ENCODE assay signal across 18 cellular contexts in the genomic region with DNA sequence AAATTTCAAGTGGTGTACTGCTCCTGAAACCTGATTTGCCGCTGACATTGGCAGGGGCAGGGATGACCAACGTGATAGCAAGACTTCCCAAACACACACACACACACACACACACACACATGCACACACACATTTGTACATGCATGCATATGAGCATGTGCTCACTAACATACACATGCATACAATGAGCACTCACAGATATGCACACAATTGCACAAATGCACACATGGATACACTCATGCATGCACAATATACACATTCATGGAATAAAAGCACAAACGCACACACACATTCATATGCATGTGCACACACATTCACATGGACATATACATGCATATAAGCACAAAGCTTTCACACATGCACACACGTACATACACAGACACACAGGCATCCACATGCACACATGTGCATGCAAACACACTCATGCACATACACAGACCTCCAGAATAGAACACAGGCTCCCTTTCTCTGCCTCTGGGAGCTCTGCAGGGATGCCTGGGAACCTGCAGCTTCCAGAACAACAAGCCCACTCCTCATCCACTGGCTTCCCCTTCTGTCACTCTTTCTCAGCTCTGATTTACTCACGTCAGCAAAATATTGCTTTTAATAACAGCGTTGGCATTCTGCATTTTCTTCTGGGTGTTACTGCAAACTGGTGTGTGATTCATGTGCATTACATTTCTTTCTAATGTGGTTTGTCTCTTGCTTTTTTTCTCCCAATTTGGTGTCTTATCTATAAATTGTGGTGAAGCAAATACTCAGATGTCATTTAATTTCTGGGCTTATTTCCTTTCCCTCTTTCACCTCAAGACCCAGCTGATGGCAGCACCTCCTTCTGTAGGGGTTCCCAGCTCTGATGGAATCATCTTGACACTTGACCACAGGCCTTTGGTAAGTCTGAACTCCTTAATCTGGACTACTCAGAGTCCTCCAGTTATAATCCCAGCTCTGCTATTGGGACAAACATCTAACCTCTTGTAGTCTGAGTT.
DNase-seq lines count a peak whose midpoint lies in the region; ATAC-seq, FAIRE-seq and TF ChIP-seq lines count a peak whose summit lies in the region.
"Had no signal": no experiment of that assay in that cellular context is flagged by ENCODE, and none has a peak within 500 bp of the region (broad histone marks: within the 10 kb centered on the region; RNA-seq: fewer than 3 reads in every experiment).

No MANE protein-coding gene starts in this region.

- FAIRE-seq in astrocyte (lab: Jason Lieb, UNC) = no peak

- H3K9me3 Mint-ChIP-seq in activated CD8-positive, alpha-beta T cell treated with anti-CD3 and anti-CD28 coated beads, Interleukin-2, amount 10 ng/mL, durations not matched to agents 7 days and 5 days (ENCODE audit: insufficient read depth) = peaks cover 4% of the 10 kb centered on the region
- no peaks in the 10 kb centered on the region for H3K9me3 Mint-ChIP-seq in activated CD8-positive, alpha-beta T cell treated with anti-CD3 and anti-CD28 coated beads for 36 hours
- H3K9me3 Mint-ChIP-seq in astrocyte (ENCODE audit: unreplicated experiment) = peaks cover 19% of the 10 kb centered on the region
- no peaks in the 10 kb centered on the region for H3K9me3 Mint-ChIP-seq in natural killer cell

- no peak overlapping the region for H3K9ac ChIP-seq in astrocyte (ENCODE audit: low read length)
- H3K9ac ChIP-seq: GM23248 had no signal

- peak; percentile 22 for DNase-seq in activated CD8-positive, alpha-beta T cell treated with anti-CD3 and anti-CD28 coated beads, Interleukin-2, amount 10 ng/mL, durations not matched to agents 7 days and 5 days
- no peak for DNase-seq in activated CD8-positive, alpha-beta T cell treated with anti-CD3 and anti-CD28 coated beads for 36 hours
- DNase-seq in Jurkat, Clone E6-1 (ENCODE audit: low read depth, low spot score) = peak; percentile 56
- DNase-seq in astrocyte (ENCODE audit: low read depth) (peak; percentile 41), natural killer cell (no peak), NCI-H2171 treated with DMSO at 0.1 percent for 48 hours (lab: John Stamatoyannopoulos, UW) (no peak)
- DNase-seq in NK-92 treated with Interleukin-12 subunit alpha and Interleukin-12 subunit beta, amount 100 ng/mL, for 24 hours (lab: John Stamatoyannopoulos, UW) = no peak
- DNase-seq: DMS79 treated with DMSO at 0.1 percent for 48 hours, GDM1, NCI-H146, NCI-H2081 treated with DMSO at 0.1 percent for 48 hours, NCI-H2227 treated with DMSO at 0.1 percent for 48 hours, NCI-H526, T-helper 1 cell had no signal

- no peak for TF ChIP-seq CTCF in activated CD8-positive, alpha-beta T cell treated with anti-CD3 and anti-CD28 coated beads for 36 hours (IDR thresholded peaks at IDR 0.05)
- no peak for TF ChIP-seq CTCF in astrocyte (IDR thresholded peaks at IDR 0.05; ENCODE audit: insufficient read depth, low read depth, low read length)
- TF ChIP-seq CTCF in natural killer cell (IDR thresholded peaks at IDR 0.05) = no peak

- no peaks in the 10 kb centered on the region for H3K36me3 ChIP-seq in astrocyte (ENCODE audit: insufficient read depth, low read length)

- H3K79me2 ChIP-seq in astrocyte (ENCODE audit: insufficient read depth, low read length) = no peaks in the 10 kb centered on the region

- H3K27me3 ChIP-seq in astrocyte (ENCODE audit: insufficient read depth, low read length) = no peaks in the 10 kb centered on the region

- H3K9me3 ChIP-seq in astrocyte (ENCODE audit: insufficient read depth, low read depth, low read length) = peaks cover 4% of the 10 kb centered on the region

- H4K20me1 ChIP-seq in astrocyte (ENCODE audit: insufficient read depth, low read length) = no peaks in the 10 kb centered on the region

- H3K4me1 Mint-ChIP-seq in activated CD8-positive, alpha-beta T cell treated with anti-CD3 and anti-CD28 coated beads, Interleukin-2, amount 10 ng/mL, durations not matched to agents 7 days and 5 days (ENCODE audit: low read depth) = peaks cover 17% of the 10 kb centered on the region
- H3K4me1 Mint-ChIP-seq in activated CD8-positive, alpha-beta T cell treated with anti-CD3 and anti-CD28 coated beads for 36 hours (ENCODE audit: low read depth) = peaks cover 13% of the 10 kb centered on the region
- H3K4me1 Mint-ChIP-seq in astrocyte (ENCODE audit: low read depth, unreplicated experiment) (no peaks in the 10 kb centered on the region), natural killer cell (peaks cover 35 to 42% of the 10 kb centered on the region in 2 donors)
- H3K4me1 Mint-ChIP-seq: CD14-positive monocyte had no signal

- peak; percentile 42 for ATAC-seq in activated CD8-positive, alpha-beta T cell treated with anti-CD3 and anti-CD28 coated beads, Interleukin-2, amount 10 ng/mL, durations not matched to agents 7 days and 5 days
- ATAC-seq in activated CD8-positive, alpha-beta T cell treated with anti-CD3 and anti-CD28 coated beads for 36 hours = no peak
- ATAC-seq in natural killer cell (peak in 2 of 3 donors; percentile 35 to 50), HG03439 (IDR thresholded peaks at IDR 0.05; ENCODE audit: unreplicated experiment) (no peak)

- H2AFZ ChIP-seq in astrocyte (ENCODE audit: low read depth, low read length) = no peak overlapping the region
- H2AFZ ChIP-seq: GM23248 had no signal

- H3K27ac Mint-ChIP-seq in activated CD8-positive, alpha-beta T cell treated with anti-CD3 and anti-CD28 coated beads, Interleukin-2, amount 10 ng/mL, durations not matched to agents 7 days and 5 days = no peak overlapping the region
- no peak overlapping the region for H3K27ac Mint-ChIP-seq in activated CD8-positive, alpha-beta T cell treated with anti-CD3 and anti-CD28 coated beads for 36 hours
- H3K27ac Mint-ChIP-seq in astrocyte (ENCODE audit: unreplicated experiment) = no peak overlapping the region
- peak overlapping the region; percentile 29 to 35 for H3K27ac Mint-ChIP-seq in natural killer cell
- H3K27ac Mint-ChIP-seq: CD14-positive monocyte had no signal

- no peak overlapping the region for H3K27ac ChIP-seq in astrocyte (ENCODE audit: low read depth, low read length)
- H3K27ac ChIP-seq: 22Rv1, GM23248 had no signal

- no peaks in the 10 kb centered on the region for H3K4me1 ChIP-seq in astrocyte (ENCODE audit: insufficient read depth, low read length)

- intact Hi-C loops in activated CD8-positive, alpha-beta T cell treated with anti-CD3 and anti-CD28 coated beads for 36 hours (cut with micrococcal nuclease) = no loop called here
- intact Hi-C loops in natural killer cell (cut with micrococcal nuclease) = no loop called here

- POLR2A ChIA-PET in activated CD8-positive, alpha-beta T cell treated with anti-CD3 and anti-CD28 coated beads, Interleukin-2, amount 10 ng/mL, durations not matched to agents 7 days and 5 days (lab: Charles Lee) = no interaction called here
- POLR2A ChIA-PET in activated CD8-positive, alpha-beta T cell treated with anti-CD3 and anti-CD28 coated beads for 36 hours (lab: Charles Lee) = no interaction called here

- H3K4me3 Mint-ChIP-seq in activated CD8-positive, alpha-beta T cell treated with anti-CD3 and anti-CD28 coated beads, Interleukin-2, amount 10 ng/mL, durations not matched to agents 7 days and 5 days = no peak overlapping the region
- no peak overlapping the region for H3K4me3 Mint-ChIP-seq in activated CD8-positive, alpha-beta T cell treated with anti-CD3 and anti-CD28 coated beads for 36 hours
- H3K4me3 Mint-ChIP-seq in astrocyte (ENCODE audit: unreplicated experiment) = no peak overlapping the region
- H3K4me3 Mint-ChIP-seq in natural killer cell = peak overlapping the region; percentile 10
- H3K4me3 Mint-ChIP-seq: CD14-positive monocyte had no signal

- H3K36me3 Mint-ChIP-seq in activated CD8-positive, alpha-beta T cell treated with anti-CD3 and anti-CD28 coated beads, Interleukin-2, amount 10 ng/mL, durations not matched to agents 7 days and 5 days (ENCODE audit: low read depth) = peaks cover 3% of the 10 kb centered on the region
- no peaks in the 10 kb centered on the region for H3K36me3 Mint-ChIP-seq in activated CD8-positive, alpha-beta T cell treated with anti-CD3 and anti-CD28 coated beads for 36 hours (ENCODE audit: low read depth)
- H3K36me3 Mint-ChIP-seq in astrocyte (ENCODE audit: low read depth, unreplicated experiment) (no peaks in the 10 kb centered on the region), natural killer cell (no peaks in the 10 kb centered on the region)
- H3K36me3 Mint-ChIP-seq: CD14-positive monocyte had no signal

- H3K4me2 ChIP-seq in astrocyte (ENCODE audit: low read length) = no peak overlapping the region

- no peak overlapping the region for H3K4me3 ChIP-seq in Jurkat, Clone E6-1 (ENCODE audit: low read length)
- no peak overlapping the region for H3K4me3 ChIP-seq in astrocyte (ENCODE audit: insufficient read depth, low read depth, low read length)
- H3K4me3 ChIP-seq: GM23248 had no signal

- CTCF ChIA-PET in activated CD8-positive, alpha-beta T cell treated with anti-CD3 and anti-CD28 coated beads, Interleukin-2, amount 10 ng/mL, durations not matched to agents 7 days and 5 days (lab: Charles Lee) = interaction anchor here (1.1 to 2.1 kb wide), 2 partner anchors 12 to 13 kb away, joined by 3 to 7 read pairs; no protein-coding TSS in a partner anchor
- CTCF ChIA-PET in activated CD8-positive, alpha-beta T cell treated with anti-CD3 and anti-CD28 coated beads for 36 hours (lab: Charles Lee) = interaction anchor here (1.3 to 4.4 kb wide), 3 partner anchors 9 to 157 kb away, joined by 3 to 25 read pairs (median 3); no protein-coding TSS in a partner anchor

- peaks cover 23% of the 10 kb centered on the region for H3K27me3 Mint-ChIP-seq in activated CD8-positive, alpha-beta T cell treated with anti-CD3 and anti-CD28 coated beads, Interleukin-2, amount 10 ng/mL, durations not matched to agents 7 days and 5 days (ENCODE audit: low read depth)
- peaks cover 22% of the 10 kb centered on the region for H3K27me3 Mint-ChIP-seq in activated CD8-positive, alpha-beta T cell treated with anti-CD3 and anti-CD28 coated beads for 36 hours
- peaks cover 5% of the 10 kb centered on the region for H3K27me3 Mint-ChIP-seq in astrocyte (ENCODE audit: low read depth, unreplicated experiment)
- no peaks in the 10 kb centered on the region for H3K27me3 Mint-ChIP-seq in natural killer cell (ENCODE audit: low read depth in 2 of 2)

Comparison
In these comparisons a context has a peak if more than half of its experiments do, and no peak if none do; other contexts are left out.
1. ATAC-seq: peak in activated CD8-positive, alpha-beta T cell treated with anti-CD3 and anti-CD28 coated beads, Interleukin-2, amount 10 ng/mL, durations not matched to agents 7 days and 5 days (single experiment) and natural killer cell (2 of 3); none in activated CD8-positive, alpha-beta T cell treated with anti-CD3 and anti-CD28 coated beads for 36 hours (single experiment) and HG03439 (single experiment).
2. DNase-seq: peak in activated CD8-positive, alpha-beta T cell treated with anti-CD3 and anti-CD28 coated beads, Interleukin-2, amount 10 ng/mL, durations not matched to agents 7 days and 5 days (single experiment), Jurkat, Clone E6-1 (single experiment) and astrocyte (single experiment); none in activated CD8-positive, alpha-beta T cell treated with anti-CD3 and anti-CD28 coated beads for 36 hours (single experiment), natural killer cell (single experiment), NCI-H2171 treated with DMSO at 0.1 percent for 48 hours (single experiment) and NK-92 treated with Interleukin-12 subunit alpha and Interleukin-12 subunit beta, amount 100 ng/mL, for 24 hours (single experiment).
3. H3K27ac Mint-ChIP-seq: peak in natural killer cell (2 of 2); none in activated CD8-positive, alpha-beta T cell treated with anti-CD3 and anti-CD28 coated beads, Interleukin-2, amount 10 ng/mL, durations not matched to agents 7 days and 5 days (single experiment), activated CD8-positive, alpha-beta T cell treated with anti-CD3 and anti-CD28 coated beads for 36 hours (single experiment) and astrocyte (single experiment).